11 cellular contexts compared by ENCODE assay signal in genomic region chr14:101072531-101072930, GRCh38.
DNase-seq lines count a peak whose midpoint lies in the region; ATAC-seq and TF ChIP-seq lines count a peak whose summit lies in the region.
"Had no signal": no experiment of that assay in that cellular context is flagged by ENCODE, and none has a peak within 500 bp of the region (broad histone marks: within the 10 kb centered on the region; RNA-seq: fewer than 3 reads in every experiment).

No MANE protein-coding gene starts in this region.

- H3K27ac ChIP-seq in hepatocyte (peak overlapping the region; percentile 83), suprapubic skin (no peak overlapping the region)

- H3K9me3 ChIP-seq in hepatocyte (ENCODE audit: low read depth): no peaks in the 10 kb centered on the region
- H3K9me3 ChIP-seq in suprapubic skin: no peaks in the 10 kb centered on the region
- H3K9me3 ChIP-seq: HAP-1, tibial nerve had no signal

- peak; percentile 33 for DNase-seq in activated CD8-positive, alpha-beta memory T cell treated with anti-CD3 and anti-CD28 coated beads for 24 hours
- DNase-seq in activated CD8-positive, alpha-beta memory T cell treated with anti-CD3 and anti-CD28 coated beads, Interleukin-2, amount 10 ng/mL, durations not matched to agents 7 days and 5 days: no peak
- DNase-seq in activated B cell treated with CpG ODN at 0.5 μM for 24 hours: peak; percentile 5
- no peak for DNase-seq in hepatocyte (ENCODE audit: low spot score)
- DNase-seq in suprapubic skin (ENCODE audit: low spot score in 2 of 2): peak; percentile 41 to 63
- DNase-seq in activated CD4-positive, alpha-beta T cell treated with anti-CD3 and anti-CD28 coated beads, Interleukin-2, amount 50 U/mL, for 48 hours: no peak
- DNase-seq: naive B cell had no signal

- H3K4me2 ChIP-seq in hepatocyte: peak overlapping the region; percentile 63

- H3K4me1 Mint-ChIP-seq in activated CD8-positive, alpha-beta memory T cell treated with anti-CD3 and anti-CD28 coated beads, Interleukin-2, amount 10 ng/mL, durations not matched to agents 7 days and 5 days: no peaks in the 10 kb centered on the region
- H3K4me1 Mint-ChIP-seq in activated B cell treated with CpG ODN at 0.5 μM for 24 hours: peaks cover 10% of the 10 kb centered on the region

- no peak overlapping the region for H3K27ac Mint-ChIP-seq in activated CD8-positive, alpha-beta memory T cell treated with anti-CD3 and anti-CD28 coated beads, Interleukin-2, amount 10 ng/mL, durations not matched to agents 7 days and 5 days
- no peak overlapping the region for H3K27ac Mint-ChIP-seq in activated B cell treated with CpG ODN at 0.5 μM for 24 hours

- H3K4me3 ChIP-seq in hepatocyte (no peak overlapping the region), suprapubic skin (no peak overlapping the region)
- H3K4me3 ChIP-seq: HAP-1, tibial nerve had no signal

- H3K36me3 ChIP-seq in hepatocyte (replicated peaks; ENCODE audit: insufficient read depth, low read depth) (no peaks in the 10 kb centered on the region), suprapubic skin (no peaks in the 10 kb centered on the region)
- H3K36me3 ChIP-seq: HAP-1, tibial nerve had no signal

- no peaks in the 10 kb centered on the region for H3K79me2 ChIP-seq in hepatocyte

- no peak for TF ChIP-seq EP300 in suprapubic skin (IDR thresholded peaks at IDR 0.05)

- 58% methylated on average over 16 of the region's 16 CpGs for WGBS in hepatocyte (ENCODE audit: low lambda C conversion rate, missing lambda C conversion rate)
- 85% methylated on average over 15 of the region's 16 CpGs for WGBS in suprapubic skin

- CTCF ChIA-PET in activated CD8-positive, alpha-beta memory T cell treated with anti-CD3 and anti-CD28 coated beads, Interleukin-2, amount 10 ng/mL, durations not matched to agents 7 days and 5 days (lab: Charles Lee): no interaction called here
- CTCF ChIA-PET in activated B cell treated with CpG ODN at 0.5 μM for 24 hours (lab: Charles Lee): no interaction called here

- intact Hi-C loops in activated B cell treated with CpG ODN at 0.5 μM for 24 hours (cut with micrococcal nuclease): no loop called here

- H3K27me3 ChIP-seq in hepatocyte (peaks cover 4% of the 10 kb centered on the region), suprapubic skin (peaks cover 28% of the 10 kb centered on the region)

- H4K20me1 ChIP-seq in hepatocyte (ENCODE audit: insufficient read depth, poor library complexity, severe bottlenecking): no peaks in the 10 kb centered on the region

- no peak for TF ChIP-seq POLR2A in suprapubic skin (IDR thresholded peaks at IDR 0.05)

- peaks cover 33% of the 10 kb centered on the region for H3K4me1 ChIP-seq in hepatocyte (ENCODE audit: insufficient read depth)
- H3K4me1 ChIP-seq in suprapubic skin: peaks cover 14% of the 10 kb centered on the region
- H3K4me1 ChIP-seq: HAP-1 had no signal

- no peaks in the 10 kb centered on the region for H3K9me3 Mint-ChIP-seq in activated CD8-positive, alpha-beta memory T cell treated with anti-CD3 and anti-CD28 coated beads, Interleukin-2, amount 10 ng/mL, durations not matched to agents 7 days and 5 days (ENCODE audit: low read depth)
- H3K9me3 Mint-ChIP-seq in activated B cell treated with CpG ODN at 0.5 μM for 24 hours: no peaks in the 10 kb centered on the region

- POLR2A ChIA-PET in activated B cell treated with CpG ODN at 0.5 μM for 24 hours (lab: Charles Lee): no interaction called here

- no peak for ATAC-seq in activated CD8-positive, alpha-beta memory T cell treated with anti-CD3 and anti-CD28 coated beads, Interleukin-2, amount 10 ng/mL, durations not matched to agents 7 days and 5 days
- ATAC-seq in activated B cell treated with CpG ODN at 0.5 μM for 24 hours (ENCODE audit: low read depth) (no peak), GM19023 (IDR thresholded peaks at IDR 0.05; ENCODE audit: unreplicated experiment) (no peak), GM18519 (IDR thresholded peaks at IDR 0.05; ENCODE audit: low FRiP score, unreplicated experiment) (no peak)

- no peak overlapping the region for H3K4me3 Mint-ChIP-seq in activated CD8-positive, alpha-beta memory T cell treated with anti-CD3 and anti-CD28 coated beads, Interleukin-2, amount 10 ng/mL, durations not matched to agents 7 days and 5 days
- H3K4me3 Mint-ChIP-seq in activated B cell treated with CpG ODN at 0.5 μM for 24 hours: no peak overlapping the region
- H3K4me3 Mint-ChIP-seq: naive B cell had no signal

- TF ChIP-seq CTCF in activated B cell treated with CpG ODN at 0.5 μM for 24 hours (IDR thresholded peaks at IDR 0.05): no peak
- TF ChIP-seq CTCF in hepatocyte (IDR thresholded peaks at IDR 0.05; ENCODE audit: poor library complexity): no peak
- TF ChIP-seq CTCF in suprapubic skin (IDR thresholded peaks at IDR 0.05): no peak

- H3K27me3 Mint-ChIP-seq in activated CD8-positive, alpha-beta memory T cell treated with anti-CD3 and anti-CD28 coated beads, Interleukin-2, amount 10 ng/mL, durations not matched to agents 7 days and 5 days: peaks cover 17% of the 10 kb centered on the region
- peaks cover 43% of the 10 kb centered on the region for H3K27me3 Mint-ChIP-seq in activated B cell treated with CpG ODN at 0.5 μM for 24 hours

- H3K36me3 Mint-ChIP-seq in activated CD8-positive, alpha-beta memory T cell treated with anti-CD3 and anti-CD28 coated beads, Interleukin-2, amount 10 ng/mL, durations not matched to agents 7 days and 5 days: no peaks in the 10 kb centered on the region
- no peaks in the 10 kb centered on the region for H3K36me3 Mint-ChIP-seq in activated B cell treated with CpG ODN at 0.5 μM for 24 hours (ENCODE audit: low read depth)
- H3K36me3 Mint-ChIP-seq: naive B cell had no signal

- H2AFZ ChIP-seq in hepatocyte: no peak overlapping the region

- H3K9me2 ChIP-seq in hepatocyte (replicated peaks; ENCODE audit: insufficient read depth): no peaks in the 10 kb centered on the region

Comparison
In these comparisons a context has a peak if more than half of its experiments do, and no peak if none do; other contexts are left out.
1. DNase-seq: peak in activated CD8-positive, alpha-beta memory T cell treated with anti-CD3 and anti-CD28 coated beads for 24 hours (single experiment), activated B cell treated with CpG ODN at 0.5 μM for 24 hours (single experiment) and suprapubic skin (2 of 2); none in activated CD8-positive, alpha-beta memory T cell treated with anti-CD3 and anti-CD28 coated beads, Interleukin-2, amount 10 ng/mL, durations not matched to agents 7 days and 5 days (single experiment), hepatocyte (single experiment) and activated CD4-positive, alpha-beta T cell treated with anti-CD3 and anti-CD28 coated beads, Interleukin-2, amount 50 U/mL, for 48 hours (0 of 2).